Comparison of ENCODE assay signal across 12 cellular contexts in genomic region chr2:127413782-127414743, GRCh38. TPM values are rescaled to one million over a fixed set of nuclear protein-coding genes. Genes with fewer than 3 reads are reported as not detected.
DNase-seq lines count a peak whose midpoint lies in the region; ATAC-seq and TF ChIP-seq lines count a peak whose summit lies in the region.
"Had no signal": no experiment of that assay in that cellular context is flagged by ENCODE, and none has a peak within 500 bp of the region (broad histone marks: within the 10 kb centered on the region; RNA-seq: fewer than 3 reads in every experiment).

No MANE protein-coding gene starts in this region.

- H3K27me3 Mint-ChIP-seq in neural progenitor cell (ENCODE audit: insufficient read depth, low read depth), result peaks cover 16% of the 10 kb centered on the region

- no peak for TF ChIP-seq CTCF in neural progenitor cell (IDR thresholded peaks at IDR 0.05)
- TF ChIP-seq CTCF in esophagus squamous epithelium (IDR thresholded peaks at IDR 0.05), result no peak

- H3K9me3 Mint-ChIP-seq in neural progenitor cell, result peaks cover 3% of the 10 kb centered on the region

- WGBS in esophagus squamous epithelium, 2 donors, result 66 to 71% methylated on average over 8 of the region's 8 CpGs

- H3K27ac Mint-ChIP-seq in neural progenitor cell, result no peak overlapping the region

- TF ChIP-seq POLR2A in esophagus squamous epithelium (IDR thresholded peaks at IDR 0.05), result no peak

- peaks cover 30% of the 10 kb centered on the region for H3K4me1 Mint-ChIP-seq in neural progenitor cell

- intact Hi-C loops in esophagus squamous epithelium (cut with DNase I), result loop anchor here (10.0 kb wide), 1 partner anchor 119 kb away; the partner anchor contains the start of gene ERCC3

- no peak for ATAC-seq in HG03095 (IDR thresholded peaks at IDR 0.05; ENCODE audit: unreplicated experiment)

- no peaks in the 10 kb centered on the region for H4K20me1 ChIP-seq in neural progenitor cell (ENCODE audit: low read depth)

- H3K4me1 ChIP-seq in neural progenitor cell, result peaks cover 5% of the 10 kb centered on the region
- H3K4me1 ChIP-seq in esophagus squamous epithelium, result peaks cover 12 to 49% (median 28%) of the 10 kb centered on the region in 3 donors

- peak; percentile 32 for DNase-seq in CD1c-positive myeloid dendritic cell (ENCODE audit: extremely low spot score)
- DNase-seq in M059J (ENCODE audit: low read depth), result peak; percentile 61
- peak; percentile 57 for DNase-seq in dedifferentiated amniotic fluid mesenchymal stem cell (ENCODE audit: extremely low spot score)
- no peak for DNase-seq in neural progenitor cell (ENCODE audit: low spot score)
- no peak for DNase-seq in NCI-H1105 treated with DMSO at 0.1 percent for 48 hours (lab: John Stamatoyannopoulos, UW)
- no peak for DNase-seq in NCI-H2196 (lab: John Stamatoyannopoulos, UW; ENCODE audit: unreplicated experiment)
- no peak for DNase-seq in esophagus squamous epithelium (lab: John Stamatoyannopoulos, UW)
- DNase-seq: GOT3; stimulated activated CD4-positive, alpha-beta T cell treated with anti-CD3 and anti-CD28 coated beads, Interleukin-4, amount 100 ng/mL, for 4 hours; WERI-Rb-1 had no signal

- no peak overlapping the region for H3K4me2 ChIP-seq in neural progenitor cell

- H3K27me3 ChIP-seq in neural progenitor cell (peaks cover 52% of the 10 kb centered on the region), esophagus squamous epithelium (peaks cover 0 to 32% (median 0%) of the 10 kb centered on the region in 4 donors)
- H3K27me3 ChIP-seq: testis had no signal

- H3K27ac ChIP-seq in neural progenitor cell (no peak overlapping the region), esophagus squamous epithelium (no peak overlapping the region)
- H3K27ac ChIP-seq: testis, WERI-Rb-1 had no signal

- no peaks in the 10 kb centered on the region for H3K79me2 ChIP-seq in neural progenitor cell (ENCODE audit: low read depth)

- H3F3A ChIP-seq in neural progenitor cell (ENCODE audit: low read depth), result peaks cover 6% of the 10 kb centered on the region

- H3K4me3 ChIP-seq in neural progenitor cell, result no peak overlapping the region
- no peak overlapping the region for H3K4me3 ChIP-seq in esophagus squamous epithelium
- H3K4me3 ChIP-seq: testis had no signal

- no peak overlapping the region for H2AFZ ChIP-seq in neural progenitor cell (replicated peaks)

- no peaks in the 10 kb centered on the region for H3K36me3 ChIP-seq in neural progenitor cell
- H3K36me3 ChIP-seq in esophagus squamous epithelium, result no peaks in the 10 kb centered on the region
- H3K36me3 ChIP-seq: WERI-Rb-1 had no signal

- H3K36me3 Mint-ChIP-seq in neural progenitor cell, result no peaks in the 10 kb centered on the region

- H3K9me3 ChIP-seq in neural progenitor cell (ENCODE audit: low read depth) (no peaks in the 10 kb centered on the region), esophagus squamous epithelium (no peaks in the 10 kb centered on the region)
- H3K9me3 ChIP-seq: testis had no signal

- H3K4me3 Mint-ChIP-seq in neural progenitor cell, result peak overlapping the region; percentile 29

- no peak overlapping the region for H3K9ac ChIP-seq in neural progenitor cell

RNA-seq across cellular contexts. Expression of gene PROC, which starts 4.2 kb away (rescaled TPM):
- total RNA-seq in M059J (2014; rRNA removed; shearing (Covaris generic)), result 0.64 and 1.6 TPM in 2 replicates
- total RNA-seq in neural progenitor cell (ENCODE audit: low replicate concordance) (0.25 TPM in 1 of 2 replicates, not detected in the other), esophagus squamous epithelium (1 to 10 TPM in 1 of 4 donors, not detected in 3; 2.1 TPM)

RNA-seq across cellular contexts. Expression of gene MAP3K2, which starts 26.3 kb away (rescaled TPM):
- 22.9 and 28.8 TPM in 2 replicates for total RNA-seq in M059J (2014; rRNA removed; shearing (Covaris generic))
- total RNA-seq in neural progenitor cell (ENCODE audit: low replicate concordance), result 24.5 and 27.7 TPM in 2 replicates
- 10 to 100 TPM; 29.4 to 37.4 (median 31.3) TPM for total RNA-seq in esophagus squamous epithelium

Comparison
In these comparisons a context has a peak if more than half of its experiments do, and no peak if none do; other contexts are left out.
1. DNase-seq: peak in CD1c-positive myeloid dendritic cell (single experiment), M059J (single experiment) and dedifferentiated amniotic fluid mesenchymal stem cell (single experiment); none in neural progenitor cell (single experiment), NCI-H1105 treated with DMSO at 0.1 percent for 48 hours (single experiment), NCI-H2196 (single experiment) and esophagus squamous epithelium (single experiment).